ENCODE assay signal across 16 cellular contexts in the genomic region with DNA sequence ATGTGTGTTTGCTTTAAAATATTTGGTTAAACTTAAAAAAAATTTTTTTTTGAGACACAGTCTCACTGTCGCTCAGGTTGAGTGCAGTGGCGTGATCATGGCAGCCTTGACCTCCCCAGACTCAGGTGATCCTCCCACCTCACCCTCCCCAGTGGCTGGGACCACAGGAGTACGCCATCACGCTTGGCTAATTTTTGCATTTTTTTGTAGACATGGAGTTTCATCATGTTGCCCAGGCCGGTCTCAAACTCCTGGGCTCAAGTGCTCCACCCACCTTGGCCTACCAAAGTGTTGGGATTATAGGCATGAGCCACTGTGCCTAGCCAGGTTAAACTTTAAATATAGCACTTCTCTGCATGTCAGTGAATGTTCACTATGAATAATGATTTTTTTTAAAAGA.
DNase-seq lines count a peak whose midpoint lies in the region; FAIRE-seq and TF ChIP-seq lines count a peak whose summit lies in the region.
"Had no signal": no experiment of that assay in that cellular context is flagged by ENCODE, and none has a peak within 500 bp of the region (broad histone marks: within the 10 kb centered on the region; RNA-seq: fewer than 3 reads in every experiment).

No MANE protein-coding gene starts in this region.

- H3K27ac ChIP-seq in breast epithelium (peak overlapping the region in 1 of 2 donors; percentile 69), astrocyte (ENCODE audit: low read depth, low read length) (no peak overlapping the region), mesenchymal stem cell (ENCODE audit: low read length, poor library complexity, severe bottlenecking) (peak overlapping the region; percentile 91), neuronal stem cell (replicated peaks; ENCODE audit: low read length) (no peak overlapping the region)
- H3K27ac ChIP-seq: 22Rv1 had no signal

- no peak for TF ChIP-seq POLR2A in breast epithelium (IDR thresholded peaks at IDR 0.05)

- H3K27ac Mint-ChIP-seq in MCF 10A (ENCODE audit: low read depth, unreplicated experiment) (peak overlapping the region; percentile 91), astrocyte (ENCODE audit: unreplicated experiment) (peak overlapping the region; percentile 66)

- H3K36me3 ChIP-seq in breast epithelium = no peaks in the 10 kb centered on the region
- H3K36me3 ChIP-seq in astrocyte (ENCODE audit: insufficient read depth, low read length) = no peaks in the 10 kb centered on the region
- no peaks in the 10 kb centered on the region for H3K36me3 ChIP-seq in mesenchymal stem cell (ENCODE audit: control insufficient read depth in 1 of 2, insufficient read depth in 2 of 2, low read depth in 1 of 2, low read length in 2 of 2)
- no peaks in the 10 kb centered on the region for H3K36me3 ChIP-seq in neuronal stem cell (replicated peaks in 1 of 2; ENCODE audit: control insufficient read depth in 2 of 2, insufficient read depth in 2 of 2, low read length in 2 of 2)

- no peak overlapping the region for H2BK120ac ChIP-seq in mesenchymal stem cell (ENCODE audit: low read depth, low read length)
- H2BK120ac ChIP-seq in neuronal stem cell (ENCODE audit: low read depth, low read length) = no peak overlapping the region

- no peak overlapping the region for H3K18ac ChIP-seq in mesenchymal stem cell (ENCODE audit: low read depth in 1 of 2, low read length in 2 of 2)
- H3K18ac ChIP-seq in neuronal stem cell (ENCODE audit: low read length) = no peak overlapping the region

- POLR2A ChIA-PET in MCF 10A (lab: Yijun Ruan, JAX) = no interaction called here

- H2BK15ac ChIP-seq in mesenchymal stem cell (ENCODE audit: low read depth, poor library complexity, severe bottlenecking) = no peak overlapping the region
- no peak overlapping the region for H2BK15ac ChIP-seq in neuronal stem cell (ENCODE audit: low read length)

- H3K4me3 ChIP-seq in breast epithelium = no peak overlapping the region
- no peak overlapping the region for H3K4me3 ChIP-seq in astrocyte (ENCODE audit: insufficient read depth, low read depth, low read length)
- no peak overlapping the region for H3K4me3 ChIP-seq in mesenchymal stem cell (ENCODE audit: insufficient read depth in 1 of 2, low read depth in 1 of 2, low read length in 2 of 2)
- H3K4me3 ChIP-seq in neuronal stem cell (ENCODE audit: low read length in 2 of 2) = no peak overlapping the region
- H3K4me3 ChIP-seq: GM12878, K562 had no signal

- H3K79me1 ChIP-seq in mesenchymal stem cell (replicated peaks; ENCODE audit: low read length, poor library complexity, severe bottlenecking) = no peaks in the 10 kb centered on the region
- H3K79me1 ChIP-seq in neuronal stem cell (ENCODE audit: low read depth, low read length) = no peaks in the 10 kb centered on the region

- H3K4me3 Mint-ChIP-seq in MCF 10A (ENCODE audit: unreplicated experiment) = no peak overlapping the region
- no peak overlapping the region for H3K4me3 Mint-ChIP-seq in astrocyte (ENCODE audit: unreplicated experiment)

- H4K20me1 ChIP-seq in astrocyte (ENCODE audit: insufficient read depth, low read length) = no peaks in the 10 kb centered on the region

- intact Hi-C loops in MCF 10A (cut with micrococcal nuclease) = no loop called here
- intact Hi-C loops in breast epithelium (cut with DNase I; ENCODE audit: low total_unique reads) = no loop called here

- H3K9me3 ChIP-seq in breast epithelium (no peaks in the 10 kb centered on the region), astrocyte (ENCODE audit: insufficient read depth, low read depth, low read length) (no peaks in the 10 kb centered on the region), mesenchymal stem cell (ENCODE audit: control insufficient read depth, low read length) (no peaks in the 10 kb centered on the region), neuronal stem cell (replicated peaks in 1 of 2; ENCODE audit: control insufficient read depth in 2 of 2, insufficient read depth in 1 of 2, low read depth in 1 of 2, low read length in 2 of 2) (no peaks in the 10 kb centered on the region)

- no peaks in the 10 kb centered on the region for H3K27me3 Mint-ChIP-seq in MCF 10A (ENCODE audit: insufficient read depth, unreplicated experiment)
- no peaks in the 10 kb centered on the region for H3K27me3 Mint-ChIP-seq in astrocyte (ENCODE audit: low read depth, unreplicated experiment)

- H3K4me2 ChIP-seq in astrocyte (ENCODE audit: low read length) = no peak overlapping the region
- no peak overlapping the region for H3K4me2 ChIP-seq in mesenchymal stem cell (ENCODE audit: low read length, poor library complexity, severe bottlenecking)
- H3K4me2 ChIP-seq in neuronal stem cell (ENCODE audit: insufficient read depth, low read length, poor library complexity, severe bottlenecking) = no peak overlapping the region

- DNase-seq in MCF 10A (ENCODE audit: unreplicated experiment) (no peak), breast epithelium (ENCODE audit: low spot score in 2 of 2) (no peak), astrocyte (ENCODE audit: low read depth) (no peak), mesenchymal stem cell (no peak), neuronal stem cell (ENCODE audit: low spot score) (no peak), NK-92 (lab: John Stamatoyannopoulos, UW; ENCODE audit: unreplicated experiment) (no peak), AML-193 (lab: John Stamatoyannopoulos, UW) (no peak)
- no peak for DNase-seq in stimulated activated CD4-positive, alpha-beta T cell treated with anti-CD3 and anti-CD28 coated beads, Interleukin-12 subunit alpha, Interleukin-12 subunit beta, amount 100 ng/mL, for 4 hours
- DNase-seq: GDM1, HCEC 1CT, NCI-H1417 treated with DMSO at 0.1 percent for 48 hours, NCI-H2081, NCI-H748 treated with DMSO at 0.1 percent for 48 hours had no signal

- TF ChIP-seq CTCF in MCF 10A (IDR thresholded peaks at IDR 0.05; ENCODE audit: unreplicated experiment) = no peak
- TF ChIP-seq CTCF in breast epithelium (IDR thresholded peaks at IDR 0.05) = no peak
- TF ChIP-seq CTCF in astrocyte (IDR thresholded peaks at IDR 0.05; ENCODE audit: insufficient read depth, low read depth, low read length) = no peak

- no peak for FAIRE-seq in astrocyte (lab: Jason Lieb, UNC)
- FAIRE-seq: GM12878, K562 had no signal

- CTCF ChIA-PET in MCF 10A (lab: Yijun Ruan, JAX) = interaction anchor here (0.7 to 0.8 kb wide), 2 partner anchors 119 to 478 kb away, joined by 3 to 4 read pairs; no protein-coding TSS in a partner anchor

- no peak overlapping the region for H2AFZ ChIP-seq in astrocyte (ENCODE audit: low read depth, low read length)
- H2AFZ ChIP-seq in mesenchymal stem cell (ENCODE audit: low read depth, low read length) = no peak overlapping the region
- no peak overlapping the region for H2AFZ ChIP-seq in neuronal stem cell (ENCODE audit: low read length)

- H3K23ac ChIP-seq in mesenchymal stem cell (ENCODE audit: low read length in 2 of 2) (no peak overlapping the region), neuronal stem cell (ENCODE audit: low read depth, low read length, poor library complexity) (no peak overlapping the region)

- H3K4ac ChIP-seq in mesenchymal stem cell (ENCODE audit: low read depth in 1 of 2, low read length in 2 of 2) = no peak overlapping the region
- H3K4ac ChIP-seq in neuronal stem cell (ENCODE audit: low read length) = no peak overlapping the region

- H3K9me3 Mint-ChIP-seq in MCF 10A (ENCODE audit: unreplicated experiment) = no peaks in the 10 kb centered on the region
- H3K9me3 Mint-ChIP-seq in astrocyte (ENCODE audit: unreplicated experiment) = no peaks in the 10 kb centered on the region

- H2BK5ac ChIP-seq in mesenchymal stem cell (ENCODE audit: low read depth, low read length, poor library complexity, severe bottlenecking) (peak overlapping the region; percentile 44), neuronal stem cell (ENCODE audit: low read length) (no peak overlapping the region)

- 77% methylated on average over 5 of the region's 5 CpGs for WGBS in mesenchymal stem cell
- no CpG with 5 or more reads among the region's 5 CpGs for WGBS in neuronal stem cell (ENCODE audit: extremely low coverage in 2 of 2, insufficient read length in 2 of 2, insufficient replicate concordance in 1 of 2), 2 donors

- H2AK5ac ChIP-seq in mesenchymal stem cell (ENCODE audit: low read length, severe bottlenecking) (no peak overlapping the region), neuronal stem cell (ENCODE audit: low read depth, low read length) (no peak overlapping the region)

- H2BK12ac ChIP-seq in mesenchymal stem cell (ENCODE audit: low read length in 2 of 2) (no peak overlapping the region), neuronal stem cell (ENCODE audit: low read length) (no peak overlapping the region)

- H3K9ac ChIP-seq in astrocyte (ENCODE audit: low read length) (no peak overlapping the region), mesenchymal stem cell (ENCODE audit: low read length) (no peak overlapping the region), neuronal stem cell (ENCODE audit: low read depth, low read length, poor library complexity) (no peak overlapping the region)

- no peak overlapping the region for H4K91ac ChIP-seq in mesenchymal stem cell (ENCODE audit: low read length)
- H4K91ac ChIP-seq in neuronal stem cell (ENCODE audit: low read depth, low read length, poor library complexity) = no peak overlapping the region

- H3K36me3 Mint-ChIP-seq in MCF 10A (ENCODE audit: insufficient read depth, unreplicated experiment) (no peaks in the 10 kb centered on the region), astrocyte (ENCODE audit: low read depth, unreplicated experiment) (no peaks in the 10 kb centered on the region)

- H3K79me2 ChIP-seq in astrocyte (ENCODE audit: insufficient read depth, low read length) = no peaks in the 10 kb centered on the region

- no peak overlapping the region for H3K14ac ChIP-seq in mesenchymal stem cell (ENCODE audit: low read length in 2 of 2)
- no peak overlapping the region for H3K14ac ChIP-seq in neuronal stem cell (ENCODE audit: low read length)

- no TSS peak for BruUV-seq in MCF 10A (replicated peaks; lab: Mats Ljungman, UMichigan)

- H3K4me1 ChIP-seq in breast epithelium (peaks cover 0 to 5% of the 10 kb centered on the region in 2 donors), astrocyte (ENCODE audit: insufficient read depth, low read length) (peaks cover 24% of the 10 kb centered on the region), mesenchymal stem cell (ENCODE audit: control insufficient read depth, insufficient read depth, low read depth, low read length) (peaks cover 5% of the 10 kb centered on the region), neuronal stem cell (ENCODE audit: control insufficient read depth in 2 of 2, insufficient read depth in 1 of 2, low read depth in 1 of 2, low read length in 2 of 2) (peaks cover 0 to 11% of the 10 kb centered on the region in 2 donors)

- H3K4me1 Mint-ChIP-seq in MCF 10A (ENCODE audit: insufficient read depth, unreplicated experiment) = peaks cover 30% of the 10 kb centered on the region
- peaks cover 34% of the 10 kb centered on the region for H3K4me1 Mint-ChIP-seq in astrocyte (ENCODE audit: low read depth, unreplicated experiment)

- H4K8ac ChIP-seq in mesenchymal stem cell (ENCODE audit: low read length) = no peak overlapping the region
- H4K8ac ChIP-seq in neuronal stem cell (ENCODE audit: low read depth, low read length) = no peak overlapping the region

- no peaks in the 10 kb centered on the region for H3K27me3 ChIP-seq in breast epithelium
- H3K27me3 ChIP-seq in astrocyte (ENCODE audit: insufficient read depth, low read length) = no peaks in the 10 kb centered on the region
- no peaks in the 10 kb centered on the region for H3K27me3 ChIP-seq in mesenchymal stem cell (ENCODE audit: control insufficient read depth in 1 of 2, insufficient read depth in 1 of 2, low read length in 2 of 2)
- H3K27me3 ChIP-seq in neuronal stem cell (ENCODE audit: control insufficient read depth in 3 of 3, insufficient read depth in 3 of 3, low read depth in 1 of 3, low read length in 3 of 3) = no peaks in the 10 kb centered on the region
